ENCODE assay signal across 8 cellular contexts in genomic region chrX:68822641-68823410, GRCh38. TPM values are rescaled to one million over a fixed set of nuclear protein-coding genes. Genes with fewer than 3 reads are reported as not detected.
DNase-seq lines count a peak whose midpoint lies in the region; ATAC-seq and TF ChIP-seq lines count a peak whose summit lies in the region.

No MANE protein-coding gene starts in this region.

- peak; percentile 74 for TF ChIP-seq CTCF in fibroblast of mammary gland (conservative IDR thresholded peaks at IDR 0.05; ENCODE audit: control insufficient read depth, insufficient read depth, low read depth, low read length)
- TF ChIP-seq CTCF in osteoblast (IDR thresholded peaks at IDR 0.05; ENCODE audit: extremely low read depth, low read depth, low read length): peak; percentile 66

- no peaks in the 10 kb centered on the region for H3K79me2 ChIP-seq in osteoblast (ENCODE audit: insufficient read depth, low read length)

- H3K4me1 Mint-ChIP-seq in activated T-cell treated with anti-CD3 and anti-CD28 coated beads, Interleukin-2, amount 50 U/mL, for 24 hours (ENCODE audit: low read depth): peaks cover 1% of the 10 kb centered on the region

- H3K36me3 ChIP-seq in osteoblast (ENCODE audit: insufficient read depth, low read length): no peaks in the 10 kb centered on the region

- no peaks in the 10 kb centered on the region for H3K9me3 ChIP-seq in osteoblast (ENCODE audit: low read depth, low read length)

- peak overlapping the region; percentile 44 for H2AFZ ChIP-seq in osteoblast (ENCODE audit: low read length)

- ATAC-seq in HG03280 (IDR thresholded peaks at IDR 0.05; ENCODE audit: unreplicated experiment): peak; percentile 64
- ATAC-seq in GM21717 (IDR thresholded peaks at IDR 0.05; ENCODE audit: unreplicated experiment): no peak
- ATAC-seq in HG03025 (IDR thresholded peaks at IDR 0.05; ENCODE audit: low FRiP score, unreplicated experiment): no peak

- no peaks in the 10 kb centered on the region for H3K9me3 Mint-ChIP-seq in activated T-cell treated with anti-CD3 and anti-CD28 coated beads, Interleukin-2, amount 50 U/mL, for 24 hours

- no peak overlapping the region for H3K4me3 Mint-ChIP-seq in activated T-cell treated with anti-CD3 and anti-CD28 coated beads, Interleukin-2, amount 50 U/mL, for 24 hours

- no peak overlapping the region for H3K27ac Mint-ChIP-seq in activated T-cell treated with anti-CD3 and anti-CD28 coated beads, Interleukin-2, amount 50 U/mL, for 24 hours

- no peak overlapping the region for H3K4me3 ChIP-seq in fibroblast of mammary gland (ENCODE audit: control insufficient read depth, low read depth, low read length)
- no peak overlapping the region for H3K4me3 ChIP-seq in osteoblast (ENCODE audit: insufficient read depth, low read length)

- H3K27me3 Mint-ChIP-seq in activated T-cell treated with anti-CD3 and anti-CD28 coated beads, Interleukin-2, amount 50 U/mL, for 24 hours: peaks cover 48% of the 10 kb centered on the region

- H3K4me1 ChIP-seq in osteoblast (ENCODE audit: insufficient read depth, low read length): no peaks in the 10 kb centered on the region

- in situ Hi-C loops in SK-MEL-5 (cut with HindIII; ENCODE audit: low pct_unique_long_range_greater_than_20kb, low sequenced_read_pairs): no loop called here

- H4K20me1 ChIP-seq in osteoblast (ENCODE audit: insufficient read depth, low read length): peaks cover 3% of the 10 kb centered on the region

- no peak overlapping the region for H3K27ac ChIP-seq in osteoblast (ENCODE audit: low read depth, low read length)

- H3K4me2 ChIP-seq in osteoblast (ENCODE audit: insufficient read depth, low read length): no peak overlapping the region

- peaks cover 37% of the 10 kb centered on the region for H3K27me3 ChIP-seq in osteoblast (ENCODE audit: insufficient read depth, low read length)

- no peaks in the 10 kb centered on the region for H3K36me3 Mint-ChIP-seq in activated T-cell treated with anti-CD3 and anti-CD28 coated beads, Interleukin-2, amount 50 U/mL, for 24 hours (ENCODE audit: low read depth)

- DNase-seq in activated T-cell treated with anti-CD3 and anti-CD28 coated beads, Interleukin-2, amount 50 U/mL, for 1 hour: peak; percentile 14
- no peak for DNase-seq in activated T-cell treated with anti-CD3 and anti-CD28 coated beads, Interleukin-2, amount 50 U/mL, for 24 hours
- DNase-seq in SK-MEL-5 (ENCODE audit: low read depth, low spot score) (peak; percentile 71), fibroblast of mammary gland (ENCODE audit: low read depth) (peak; percentile 64), osteoblast (ENCODE audit: insufficient read length, low spot score, missing footprints) (peak; percentile 87)

RNA-seq across cellular contexts. Expression of gene EFNB1, which starts 6.0 kb away (rescaled TPM):
- total RNA-seq in SK-MEL-5 (2014; rRNA removed; shearing (Covaris generic)): 6.0 and 6.5 TPM in 2 replicates
- polyA plus RNA-seq in SK-MEL-5 (2015; cell fraction: cytosol; rRNA removed): 6.6 and 9.2 TPM in 2 replicates
- polyA plus RNA-seq in SK-MEL-5 (2015; cell fraction: nucleus; rRNA removed): 1.5 and 2.2 TPM in 2 replicates
- total RNA-seq in osteoblast: 34.7 and 35.7 TPM in 2 replicates
